Comparison of ENCODE assay signal across 16 cellular contexts in genomic region chr2:150255528-150255927, GRCh38.
DNase-seq lines count a peak whose midpoint lies in the region; ATAC-seq and TF ChIP-seq lines count a peak whose summit lies in the region.
"Had no signal": no experiment of that assay in that cellular context is flagged by ENCODE, and none has a peak within 500 bp of the region (broad histone marks: within the 10 kb centered on the region; RNA-seq: fewer than 3 reads in every experiment).

No MANE protein-coding gene starts in this region.

- no peaks in the 10 kb centered on the region for H3K36me3 ChIP-seq in lower lobe of right lung
- H3K36me3 ChIP-seq: colonic mucosa had no signal

- ATAC-seq in lower lobe of right lung (peak; percentile 51 to 62), GM21737 (IDR thresholded peaks at IDR 0.05; ENCODE audit: unreplicated experiment) (no peak)
- ATAC-seq: activated naive CD4-positive, alpha-beta T cell treated with anti-CD3 and anti-CD28 coated beads, Interleukin-2, amount 50 U/mL, for 72 hours had no signal

- no peak for TF ChIP-seq CTCF in lower lobe of right lung (IDR thresholded peaks at IDR 0.05)

- no peaks in the 10 kb centered on the region for H3K27me3 ChIP-seq in lower lobe of right lung (ENCODE audit: low read depth)
- H3K27me3 ChIP-seq: colonic mucosa had no signal

- intact Hi-C loops in lower lobe of right lung (cut with DNase I): no loop called here

- no peak overlapping the region for H3K4me3 ChIP-seq in lower lobe of right lung
- H3K4me3 ChIP-seq: colonic mucosa, smooth muscle cell had no signal

- peak; percentile 88 for DNase-seq in EL
- DNase-seq in M059J (ENCODE audit: low read depth): peak; percentile 53
- DNase-seq in dedifferentiated amniotic fluid mesenchymal stem cell (ENCODE audit: extremely low spot score): peak; percentile 30
- DNase-seq in lower lobe of right lung: no peak
- no peak for DNase-seq in effector CD8-positive, alpha-beta T cell (lab: John Stamatoyannopoulos, UW)
- no peak for DNase-seq in activated gamma-delta T cell treated with Interleukin-2 at 50 U/mL for 16 hours
- no peak for DNase-seq in NCI-H146 treated with DMSO at 0.1 percent for 48 hours (lab: John Stamatoyannopoulos, UW; ENCODE audit: unreplicated experiment)
- DNase-seq: activated CD4-positive, alpha-beta T cell treated with anti-CD3 and anti-CD28 coated beads for 48 hours; colonic mucosa; DND-41; foreskin melanocyte; occipital lobe; SHP77 had no signal

- no peak overlapping the region for H3K27ac ChIP-seq in lower lobe of right lung
- H3K27ac ChIP-seq: colonic mucosa had no signal

- H3K9me3 ChIP-seq in lower lobe of right lung: no peaks in the 10 kb centered on the region
- H3K9me3 ChIP-seq: colonic mucosa had no signal

- H3K4me1 ChIP-seq in lower lobe of right lung: no peaks in the 10 kb centered on the region
- H3K4me1 ChIP-seq: colonic mucosa had no signal

Comparison
In these comparisons a context has a peak if more than half of its experiments do, and no peak if none do; other contexts are left out.
1. DNase-seq: peak in EL (single experiment), M059J (single experiment) and dedifferentiated amniotic fluid mesenchymal stem cell (single experiment); none in lower lobe of right lung (single experiment), effector CD8-positive, alpha-beta T cell (single experiment), activated gamma-delta T cell treated with Interleukin-2 at 50 U/mL for 16 hours (single experiment) and NCI-H146 treated with DMSO at 0.1 percent for 48 hours (single experiment).